ENCODE assay signal across 26 cellular contexts in the genomic region with DNA sequence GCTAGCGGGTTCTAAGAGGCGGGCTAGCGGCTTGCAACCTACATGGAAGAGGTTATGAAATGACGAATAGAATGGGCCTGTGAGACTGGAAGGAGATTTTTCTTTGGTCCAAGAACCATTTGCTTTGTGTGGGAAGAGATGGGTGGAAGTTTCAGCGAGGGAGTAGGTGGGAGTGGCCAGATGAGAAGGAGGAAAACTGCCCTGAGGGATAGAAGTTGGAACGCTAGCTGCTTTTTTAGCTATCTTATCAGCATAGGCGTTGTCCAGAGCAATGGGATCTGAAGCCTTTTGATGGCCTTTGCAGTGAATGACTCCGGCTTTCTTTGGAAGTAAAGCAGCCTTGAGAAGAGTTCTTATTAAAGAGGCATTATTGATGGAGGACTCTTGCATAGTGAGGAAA.
"Had no signal": no experiment of that assay in that cellular context is flagged by ENCODE, and none has a peak within 500 bp of the region (broad histone marks: within the 10 kb centered on the region; RNA-seq: fewer than 3 reads in every experiment).

No MANE protein-coding gene starts in this region.

- H3K27ac Mint-ChIP-seq: activated CD4-positive, alpha-beta memory T cell treated with anti-CD3 and anti-CD28 coated beads, Interleukin-2, amount 10 ng/mL, durations not matched to agents 7 days and 5 days; activated CD4-positive, alpha-beta T cell treated with anti-CD3 and anti-CD28 coated beads, Interleukin-2, amount 10 ng/mL, durations not matched to agents 7 days and 5 days; activated naive CD4-positive, alpha-beta T cell treated with anti-CD3 and anti-CD28 coated beads, Interleukin-2, amount 10 ng/mL, durations not matched to agents 7 days and 5 days; activated naive CD4-positive, alpha-beta T cell treated with anti-CD3 and anti-CD28 coated beads, Interleukin-2, amount 50 U/mL, for 72 hours; activated naive CD8-positive, alpha-beta T cell treated with anti-CD3 and anti-CD28 coated beads, Interleukin-2, amount 10 ng/mL, durations not matched to agents 7 days and 5 days; activated T-cell treated with anti-CD3 and anti-CD28 coated beads, Interleukin-2, amount 50 U/mL, for 24 hours; activated T-cell treated with anti-CD3 and anti-CD28 coated beads, Interleukin-2, amount 50 U/mL, for 72 hours; brain; WTC11 had no signal

- H3K36me3 Mint-ChIP-seq: activated naive CD4-positive, alpha-beta T cell treated with anti-CD3 and anti-CD28 coated beads, Interleukin-2, amount 10 ng/mL, durations not matched to agents 7 days and 5 days; activated naive CD4-positive, alpha-beta T cell treated with anti-CD3 and anti-CD28 coated beads, Interleukin-2, amount 50 U/mL, for 72 hours; activated naive CD8-positive, alpha-beta T cell treated with anti-CD3 and anti-CD28 coated beads, Interleukin-2, amount 10 ng/mL, durations not matched to agents 7 days and 5 days; brain; WTC11 had no signal

- H3K4me3 Mint-ChIP-seq: activated CD4-positive, alpha-beta memory T cell treated with anti-CD3 and anti-CD28 coated beads, Interleukin-2, amount 10 ng/mL, durations not matched to agents 7 days and 5 days; activated CD4-positive, alpha-beta T cell treated with anti-CD3 and anti-CD28 coated beads, Interleukin-2, amount 10 ng/mL, durations not matched to agents 7 days and 5 days; activated naive CD4-positive, alpha-beta T cell treated with anti-CD3 and anti-CD28 coated beads, Interleukin-2, amount 10 ng/mL, durations not matched to agents 7 days and 5 days; activated naive CD8-positive, alpha-beta T cell treated with anti-CD3 and anti-CD28 coated beads, Interleukin-2, amount 10 ng/mL, durations not matched to agents 7 days and 5 days; activated T-cell treated with anti-CD3 and anti-CD28 coated beads, Interleukin-2, amount 50 U/mL, for 24 hours; activated T-cell treated with anti-CD3 and anti-CD28 coated beads, Interleukin-2, amount 50 U/mL, for 72 hours; brain; WTC11 had no signal

- H3K9me3 Mint-ChIP-seq: activated CD4-positive, alpha-beta memory T cell treated with anti-CD3 and anti-CD28 coated beads, Interleukin-2, amount 10 ng/mL, durations not matched to agents 7 days and 5 days; activated CD4-positive, alpha-beta T cell treated with anti-CD3 and anti-CD28 coated beads, Interleukin-2, amount 10 ng/mL, durations not matched to agents 7 days and 5 days; activated naive CD4-positive, alpha-beta T cell treated with anti-CD3 and anti-CD28 coated beads, Interleukin-2, amount 10 ng/mL, durations not matched to agents 7 days and 5 days; activated naive CD4-positive, alpha-beta T cell treated with anti-CD3 and anti-CD28 coated beads, Interleukin-2, amount 50 U/mL, for 72 hours; activated naive CD8-positive, alpha-beta T cell treated with anti-CD3 and anti-CD28 coated beads, Interleukin-2, amount 10 ng/mL, durations not matched to agents 7 days and 5 days; activated T-cell treated with anti-CD3 and anti-CD28 coated beads, Interleukin-2, amount 50 U/mL, for 24 hours; activated T-cell treated with anti-CD3 and anti-CD28 coated beads, Interleukin-2, amount 50 U/mL, for 72 hours; brain; WTC11 had no signal

- H3K4me3 ChIP-seq: ascending aorta, breast epithelium, colonic mucosa, esophagus squamous epithelium had no signal

- H3K4me1 ChIP-seq: breast epithelium, colonic mucosa had no signal

- ATAC-seq: activated naive CD4-positive, alpha-beta T cell treated with anti-CD3 and anti-CD28 coated beads, Interleukin-2, amount 50 U/mL, for 72 hours; activated T-cell treated with anti-CD3 and anti-CD28 coated beads, Interleukin-2, amount 50 U/mL, for 72 hours; WTC11 had no signal

- H3K27ac ChIP-seq: ascending aorta, colonic mucosa, epithelial cell of prostate, esophagus squamous epithelium, VCaP had no signal

- DNase-seq: activated CD4-positive, alpha-beta memory T cell treated with anti-CD3 and anti-CD28 coated beads, Interleukin-2, amount 10 ng/mL, durations not matched to agents 7 days and 5 days; activated CD4-positive, alpha-beta T cell treated with anti-CD3 and anti-CD28 coated beads for 1 hour; activated CD4-positive, alpha-beta T cell treated with anti-CD3 and anti-CD28 coated beads for 4 hours; activated CD4-positive, alpha-beta T cell treated with anti-CD3 and anti-CD28 coated beads, Interleukin-2, amount 10 ng/mL, durations not matched to agents 7 days and 5 days; activated CD4-positive, alpha-beta T cell treated with anti-CD3 and anti-CD28 coated beads, Interleukin-2, amount 50 U/mL, for 4 hours; activated CD8-positive, alpha-beta memory T cell treated with anti-CD3 and anti-CD28 coated beads, Interleukin-2, amount 50 U/mL, for 48 hours; activated gamma-delta T cell; activated naive CD4-positive, alpha-beta T cell; activated naive CD4-positive, alpha-beta T cell treated with anti-CD3 and anti-CD28 coated beads, Interleukin-2, amount 10 ng/mL, durations not matched to agents 7 days and 5 days; activated naive CD8-positive, alpha-beta T cell treated with anti-CD3 and anti-CD28 coated beads, Interleukin-2, amount 10 ng/mL, durations not matched to agents 7 days and 5 days; activated T-cell treated with anti-CD3 and anti-CD28 coated beads for 4 hours; activated T-cell treated with anti-CD3 and anti-CD28 coated beads, Interleukin-2, amount 50 U/mL, for 24 hours; activated T-cell treated with anti-CD3 and anti-CD28 coated beads, Interleukin-2, amount 50 U/mL, for 72 hours; caudate nucleus; colonic mucosa; effector CD8-positive, alpha-beta T cell; esophagus squamous epithelium; foreskin fibroblast; T-helper 2 cell had no signal

- H3K36me3 ChIP-seq: ascending aorta, breast epithelium, colonic mucosa, esophagus squamous epithelium had no signal

- H3K27me3 Mint-ChIP-seq: activated CD4-positive, alpha-beta T cell treated with anti-CD3 and anti-CD28 coated beads, Interleukin-2, amount 10 ng/mL, durations not matched to agents 7 days and 5 days; activated naive CD8-positive, alpha-beta T cell treated with anti-CD3 and anti-CD28 coated beads, Interleukin-2, amount 10 ng/mL, durations not matched to agents 7 days and 5 days had no signal

- H3K4me1 Mint-ChIP-seq: activated CD4-positive, alpha-beta memory T cell treated with anti-CD3 and anti-CD28 coated beads, Interleukin-2, amount 10 ng/mL, durations not matched to agents 7 days and 5 days had no signal

- H3K9me3 ChIP-seq: ascending aorta, breast epithelium, colonic mucosa, esophagus squamous epithelium had no signal

- H3K27me3 ChIP-seq: ascending aorta, breast epithelium, colonic mucosa, esophagus squamous epithelium had no signal
